In the genomic region with DNA sequence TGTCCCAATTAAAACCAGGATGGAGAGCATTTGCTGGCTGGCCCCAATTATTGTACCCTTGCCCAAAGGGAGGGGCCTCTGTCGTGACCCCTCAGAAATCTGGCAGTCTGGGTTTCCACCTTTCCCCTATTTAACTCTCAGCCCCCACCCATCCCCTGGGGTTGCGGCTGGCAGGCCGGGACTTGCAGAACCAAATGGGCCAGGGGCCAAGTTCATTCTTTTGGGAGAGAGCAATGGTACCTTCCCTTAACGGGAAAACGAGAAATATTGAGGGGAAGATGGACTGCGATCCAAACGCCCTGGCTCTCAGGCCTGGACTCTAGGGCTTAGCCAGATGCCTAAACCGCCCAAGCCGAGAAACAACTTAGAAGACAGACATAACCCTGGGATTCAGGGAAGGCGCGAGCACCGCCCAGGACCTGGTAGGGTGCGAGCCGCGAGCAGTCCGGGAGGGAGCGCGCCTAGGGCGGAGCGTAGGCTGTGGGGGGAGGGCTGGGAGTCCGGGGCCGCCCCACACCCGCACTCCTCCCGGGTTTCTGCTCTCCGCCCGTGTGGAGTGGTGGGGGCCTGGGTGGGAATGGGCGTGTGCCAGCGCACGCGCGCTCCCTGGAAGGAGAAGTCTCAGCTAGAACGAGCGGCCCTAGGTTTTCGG, we compare ENCODE assay signal across 8 cellular contexts. TPM values are rescaled to one million over a fixed set of nuclear protein-coding genes. Genes with fewer than 3 reads are reported as not detected.
DNase-seq lines count a peak whose midpoint lies in the region; ATAC-seq and TF ChIP-seq lines count a peak whose summit lies in the region.

A gene with protein sequence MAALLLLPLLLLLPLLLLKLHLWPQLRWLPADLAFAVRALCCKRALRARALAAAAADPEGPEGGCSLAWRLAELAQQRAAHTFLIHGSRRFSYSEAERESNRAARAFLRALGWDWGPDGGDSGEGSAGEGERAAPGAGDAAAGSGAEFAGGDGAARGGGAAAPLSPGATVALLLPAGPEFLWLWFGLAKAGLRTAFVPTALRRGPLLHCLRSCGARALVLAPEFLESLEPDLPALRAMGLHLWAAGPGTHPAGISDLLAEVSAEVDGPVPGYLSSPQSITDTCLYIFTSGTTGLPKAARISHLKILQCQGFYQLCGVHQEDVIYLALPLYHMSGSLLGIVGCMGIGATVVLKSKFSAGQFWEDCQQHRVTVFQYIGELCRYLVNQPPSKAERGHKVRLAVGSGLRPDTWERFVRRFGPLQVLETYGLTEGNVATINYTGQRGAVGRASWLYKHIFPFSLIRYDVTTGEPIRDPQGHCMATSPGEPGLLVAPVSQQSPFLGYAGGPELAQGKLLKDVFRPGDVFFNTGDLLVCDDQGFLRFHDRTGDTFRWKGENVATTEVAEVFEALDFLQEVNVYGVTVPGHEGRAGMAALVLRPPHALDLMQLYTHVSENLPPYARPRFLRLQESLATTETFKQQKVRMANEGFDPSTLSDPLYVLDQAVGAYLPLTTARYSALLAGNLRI (plus strand): TSS at position 628 of the 652 bp plus-strand sequence. CDS start 91 bp downstream, outside the sequence.

- CTCF ChIA-PET in RWPE1 (lab: Yijun Ruan, JAX) = interaction anchor here (0.6 kb wide), 1 partner anchor 31 kb away, joined by 3 read pairs; no protein-coding TSS in a partner anchor

- DNase-seq in activated T-cell treated with anti-CD3 and anti-CD28 coated beads, Interleukin-2, amount 50 U/mL, for 4 hours = no peak
- DNase-seq in activated T-cell treated with anti-CD3 and anti-CD28 coated beads for 4 hours = no peak
- peak; percentile 58 for DNase-seq in RWPE1 (ENCODE audit: low spot score)
- DNase-seq in dorsolateral prefrontal cortex = peak in 9 of 10 donors; percentile 49 to 77 (median 69)
- DNase-seq in left lung = peak; percentile 87 to 94
- DNase-seq in stimulated activated naive CD8-positive, alpha-beta T cell treated with anti-CD3 and anti-CD28 coated beads, Interleukin-15, Interleukin-2, amounts not matched to agents 100 U/mL and 50 U/mL, for 24 hours = peak; percentile 43
- DNase-seq in GM10266 (ENCODE audit: extremely low spot score) = no peak

- peaks cover 0 to 50% of the 10 kb centered on the region in 2 donors for H3K36me3 ChIP-seq in left lung

- H3K9me3 ChIP-seq in left lung = no peaks in the 10 kb centered on the region

- peaks cover 17 to 82% of the 10 kb centered on the region in 2 donors for H3K4me1 ChIP-seq in left lung

- peaks cover 25% of the 10 kb centered on the region for H3K4me1 Mint-ChIP-seq in activated T-cell treated with anti-CD3 and anti-CD28 coated beads, Interleukin-2, amount 50 U/mL, for 4 hours (ENCODE audit: low read depth)

- no peaks in the 10 kb centered on the region for H3K27me3 Mint-ChIP-seq in activated T-cell treated with anti-CD3 and anti-CD28 coated beads, Interleukin-2, amount 50 U/mL, for 4 hours (ENCODE audit: low read depth)

- no peaks in the 10 kb centered on the region for H3K9me3 Mint-ChIP-seq in activated T-cell treated with anti-CD3 and anti-CD28 coated beads, Interleukin-2, amount 50 U/mL, for 4 hours

- H3K4me3 Mint-ChIP-seq in activated T-cell treated with anti-CD3 and anti-CD28 coated beads, Interleukin-2, amount 50 U/mL, for 4 hours = peak within 1 kb of the TSS; percentile 82

- peaks cover 4% of the 10 kb centered on the region for H3K36me3 Mint-ChIP-seq in activated T-cell treated with anti-CD3 and anti-CD28 coated beads, Interleukin-2, amount 50 U/mL, for 4 hours (ENCODE audit: insufficient read depth)

- POLR2A ChIA-PET in RWPE1 (lab: Yijun Ruan, JAX; ENCODE audit: low non-redundant PET) = no interaction called here

- ATAC-seq in activated T-cell treated with anti-CD3 and anti-CD28 coated beads, Interleukin-2, amount 50 U/mL, for 4 hours = peak; percentile 27 to 31
- ATAC-seq in HG03354 (IDR thresholded peaks at IDR 0.05; ENCODE audit: poor library complexity, severe bottlenecking, unreplicated experiment) = peak; percentile 11
- peak; percentile 89 for ATAC-seq in left lung
- ATAC-seq in stimulated activated naive CD8-positive, alpha-beta T cell treated with anti-CD3 and anti-CD28 coated beads, Interleukin-15, Interleukin-2, amounts not matched to agents 100 U/mL and 50 U/mL, for 24 hours = peak; percentile 44

- H3K27ac ChIP-seq in RWPE1 (peak within 1 kb of the TSS; percentile 96), dorsolateral prefrontal cortex (peak within 1 kb of the TSS; percentile 5 to 92 (median 82)), left lung (peak within 1 kb of the TSS; percentile 85 to 95)

- no peak for TF ChIP-seq CTCF in RWPE1 (conservative IDR thresholded peaks at IDR 0.05; ENCODE audit: low read depth)
- peak in 1 of 56 donors; percentile 2 for TF ChIP-seq CTCF in dorsolateral prefrontal cortex (IDR thresholded peaks at IDR 0.05 in 54 of 56, conservative IDR thresholded peaks at IDR 0.05 in 2 of 56; ENCODE audit: low read depth in 1 of 56, partially characterized antibody in 56 of 56)
- TF ChIP-seq CTCF in left lung (IDR thresholded peaks at IDR 0.05) = no peak
- TF ChIP-seq CTCF in GM10266 (IDR thresholded peaks at IDR 0.05; ENCODE audit: control insufficient read depth, insufficient read depth, low read depth, missing control alignments) = no peak

- H3K4me3 ChIP-seq in dorsolateral prefrontal cortex (peak within 1 kb of the TSS; percentile 54 to 90 (median 74)), left lung (peak within 1 kb of the TSS; percentile 68 to 84)

- H3K27me3 ChIP-seq in dorsolateral prefrontal cortex (no peaks in the 10 kb centered on the region), left lung (no peaks in the 10 kb centered on the region)

- intact Hi-C loops in dorsolateral prefrontal cortex (cut with DNase I) = loop anchor here in 1 of 2 donors (2.0 to 10.0 kb wide), 2 partner anchors 46 to 100 kb away; a partner anchor contains a TSS
- intact Hi-C loops in left lung (cut with DNase I) = loop anchor here in 1 of 2 donors (5.0 kb wide), 1 partner anchor 93 kb away; no protein-coding TSS in a partner anchor

RNA-seq across cellular contexts. Expression of the gene that starts here (rescaled TPM):
- 1 to 10 TPM; 3.8 to 6.0 (median 6.0) TPM for total RNA-seq in activated T-cell treated with anti-CD3 and anti-CD28 coated beads, Interleukin-2, amount 50 U/mL, for 4 hours
- total RNA-seq in dorsolateral prefrontal cortex = 10 to 100 TPM in 118 of 120 experiments, 1 to 10 TPM in 2; 8.6 to 41.4 (median 19.7) TPM
- 10 to 100 TPM; 56.5 to 68.6 TPM for total RNA-seq in left lung

Comparison
In these comparisons a context has a peak if more than half of its experiments do, and no peak if none do; other contexts are left out.
1. ATAC-seq: peak in every context shown above with its lines; median percentile 89 in left lung; 44 in stimulated activated naive CD8-positive, alpha-beta T cell treated with anti-CD3 and anti-CD28 coated beads, Interleukin-15, Interleukin-2, amounts not matched to agents 100 U/mL and 50 U/mL, for 24 hours; 29 in activated T-cell treated with anti-CD3 and anti-CD28 coated beads, Interleukin-2, amount 50 U/mL, for 4 hours; 11 in HG03354.
2. DNase-seq: peak in RWPE1 (single experiment), dorsolateral prefrontal cortex (9 of 10), left lung (2 of 2) and stimulated activated naive CD8-positive, alpha-beta T cell treated with anti-CD3 and anti-CD28 coated beads, Interleukin-15, Interleukin-2, amounts not matched to agents 100 U/mL and 50 U/mL, for 24 hours (single experiment); none in activated T-cell treated with anti-CD3 and anti-CD28 coated beads, Interleukin-2, amount 50 U/mL, for 4 hours (single experiment), activated T-cell treated with anti-CD3 and anti-CD28 coated beads for 4 hours (single experiment) and GM10266 (single experiment).
3. Peak in every context shown above with its lines, with median percentiles within 50 percentile points of each other: H3K27ac ChIP-seq.